Comparison of ENCODE assay signal across 8 cellular contexts in genomic region chr2:55047677-55048299, GRCh38. TPM values are rescaled to one million over a fixed set of nuclear protein-coding genes. Genes with fewer than 3 reads are reported as not detected.
DNase-seq lines count a peak whose midpoint lies in the region; ATAC-seq, FAIRE-seq and TF ChIP-seq lines count a peak whose summit lies in the region.

No MANE protein-coding gene starts in this region.

- DNase-seq in NCI-H82 (lab: John Stamatoyannopoulos, UW) = peak; percentile 57
- DNase-seq in NCI-H82 treated with DMSO at 0.1 percent for 48 hours (lab: John Stamatoyannopoulos, UW; ENCODE audit: unreplicated experiment) = no peak
- peak; percentile 42 to 89 for DNase-seq in NOMO-1 (lab: John Stamatoyannopoulos, UW; ENCODE audit: unreplicated experiment in 2 of 2)
- DNase-seq in GM12878 (ENCODE audit: low read depth, low spot score) = no peak
- peak; percentile 66 for DNase-seq in kidney tubule cell (ENCODE audit: low spot score)
- DNase-seq in superior temporal gyrus (ENCODE audit: extremely low spot score) = peak; percentile 82
- DNase-seq in T1000 (lab: John Stamatoyannopoulos, UW) = no peak

- in situ Hi-C loops in GM12878 (cut with MboI) = no loop called here

- peak overlapping the region; percentile 32 for H3K4me2 ChIP-seq in GM12878 (ENCODE audit: control insufficient read depth, insufficient read depth)

- intact Hi-C loops in GM12878 (cut with micrococcal nuclease; ENCODE audit: unreplicated experiment) = loop anchor here (10.0 kb wide), 2 partner anchors 367 to 473 kb away; partner anchors contain the start of gene CCDC88A

- BruUV-seq in GM12878 (replicated peaks; lab: Mats Ljungman, UMichigan) = no TSS peak

- POLR2A ChIA-PET in GM12878 (lab: Charles Lee) = interaction anchor here (0.5 to 4.2 kb wide), 14 partner anchors 8 to 1044 kb away, joined by 3 to 37 read pairs (median 4); no protein-coding TSS in a partner anchor

- FAIRE-seq in GM12878 (lab: Jason Lieb, UNC) = no peak

- TF ChIP-seq POLR2A in GM12878 (IDR thresholded peaks at IDR 0.05; ENCODE audit: low read depth, low read length) = no peak

- ATAC-seq in GM12878 (peak; percentile 9), HG03442 (IDR thresholded peaks at IDR 0.05; ENCODE audit: unreplicated experiment) (no peak)

- peaks cover 77% of the 10 kb centered on the region for H3K79me2 ChIP-seq in GM12878 (ENCODE audit: control insufficient read depth, insufficient read depth, low read length)

- CTCF ChIA-PET in GM12878 (lab: Yijun Ruan, JAX) = interaction anchor here (0.6 to 7.5 kb wide), 25 partner anchors 8 to 372 kb away, joined by 3 to 146 read pairs (median 6); no protein-coding TSS in a partner anchor

- peak overlapping the region; percentile 85 for H3K4me3 ChIP-seq in GM12878

- 25% methylated on average over 9 of the region's 9 CpGs for WGBS in GM12878 (ENCODE audit: insufficient coverage, insufficient replicate concordance, low lambda C conversion rate, missing lambda C conversion rate)

- no peaks in the 10 kb centered on the region for H3K36me3 ChIP-seq in GM12878 (ENCODE audit: control insufficient read depth in 2 of 2, insufficient read depth in 2 of 2, low read length in 1 of 2)

- H3K27me3 ChIP-seq in GM12878 (replicated peaks in 1 of 2; ENCODE audit: control insufficient read depth in 2 of 2, insufficient read depth in 2 of 2, low read length in 1 of 2) = no peaks in the 10 kb centered on the region

- no peak for TF ChIP-seq RAD21 in GM12878 (IDR thresholded peaks at IDR 0.05; ENCODE audit: insufficient read depth, low read depth, low read length)

- peak overlapping the region; percentile 86 for H3K27ac ChIP-seq in GM12878 (ENCODE audit: control insufficient read depth, insufficient read depth)

- no peaks in the 10 kb centered on the region for H4K20me1 ChIP-seq in GM12878 (ENCODE audit: control insufficient read depth, insufficient read depth)

- TF ChIP-seq EP300 in GM12878 (IDR thresholded peaks at IDR 0.05; ENCODE audit: borderline replicate concordance in 1 of 2, control insufficient read depth in 1 of 2, low read depth in 2 of 2, low read length in 2 of 2) = no peak

- 0 out of 2 replicates have a peak, but pooled peaks cover 5% of the 10 kb centered on the region for H3K4me1 ChIP-seq in GM12878 (ENCODE audit: control insufficient read depth, insufficient read depth, low read length)

- H2AFZ ChIP-seq in GM12878 (ENCODE audit: control insufficient read depth, low read depth, low read length) = no peak overlapping the region

- RAD21 ChIA-PET in GM12878 (lab: Charles Lee; ENCODE audit: unreplicated experiment) = interaction anchor here (0.8 to 5.0 kb wide), 20 partner anchors 10 to 180 kb away, joined by 3 to 107 read pairs (median 6); no protein-coding TSS in a partner anchor

- H3K9ac ChIP-seq in GM12878 (ENCODE audit: control insufficient read depth, insufficient read depth, low read length) = peak overlapping the region; percentile 97

- SMC1A ChIA-PET in GM12878 (lab: Charles Lee; ENCODE audit: uncharacterized antibody, unreplicated experiment) = interaction anchor here (0.6 to 7.5 kb wide), 21 partner anchors 10 to 316 kb away, joined by 3 to 98 read pairs (median 8); no protein-coding TSS in a partner anchor

- TF ChIP-seq CTCF in GM12878 (IDR thresholded peaks at IDR 0.05 in 2 of 3, conservative IDR thresholded peaks at IDR 0.05 in 1 of 3; ENCODE audit: control insufficient read depth in 2 of 3, extremely low read depth in 1 of 3, insufficient read depth in 1 of 3, low read depth in 3 of 3, low read length in 3 of 3) = no peak

- no peaks in the 10 kb centered on the region for H3K9me3 ChIP-seq in GM12878 (replicated peaks; ENCODE audit: control insufficient read depth, insufficient read depth, low read length)

TF ChIP-seq in GM12878, 131 proteins besides CTCF, POLR2A, EP300 and RAD21 (continues in another document):
- no peak for TF ChIP-seq SMARCA5 (IDR thresholded peaks at IDR 0.05)
- no peak for TF ChIP-seq NBN (IDR thresholded peaks at IDR 0.05)
- peak; percentile 51; the same call in 1 of the 2 replicates for TF ChIP-seq SPI1 (IDR thresholded peaks at IDR 0.05; ENCODE audit: borderline replicate concordance, insufficient read depth, low read depth, low read length)
- TF ChIP-seq ZNF384 (IDR thresholded peaks at IDR 0.05; ENCODE audit: borderline replicate concordance, low read depth, low read length) = no peak
- no peak for TF ChIP-seq MTA3 (IDR thresholded peaks at IDR 0.05; ENCODE audit: borderline replicate concordance, low read length)
- TF ChIP-seq WRNIP1 (IDR thresholded peaks at IDR 0.05; ENCODE audit: borderline replicate concordance, low read depth, low read length) = no peak
- TF ChIP-seq ZBED1 (IDR thresholded peaks at IDR 0.05; ENCODE audit: borderline replicate concordance) = 0 out of 2 replicates have a peak, but pooled peaks have one; percentile 24
- no peak for TF ChIP-seq CBX5 (IDR thresholded peaks at IDR 0.05; ENCODE audit: low read depth)
- TF ChIP-seq HDGF (IDR thresholded peaks at IDR 0.05) = no peak
- TF ChIP-seq CREM (IDR thresholded peaks at IDR 0.05; ENCODE audit: low read depth) = no peak
- TF ChIP-seq TBL1XR1 (IDR thresholded peaks at IDR 0.05; ENCODE audit: low read depth, low read length) = no peak
- TF ChIP-seq PAX5 (IDR thresholded peaks at IDR 0.05; ENCODE audit: borderline replicate concordance, low read depth, low read length) = peak; percentile 98
- TF ChIP-seq REST (IDR thresholded peaks at IDR 0.05; ENCODE audit: low read depth, low read length) = no peak
- TF ChIP-seq, protein P1, sequence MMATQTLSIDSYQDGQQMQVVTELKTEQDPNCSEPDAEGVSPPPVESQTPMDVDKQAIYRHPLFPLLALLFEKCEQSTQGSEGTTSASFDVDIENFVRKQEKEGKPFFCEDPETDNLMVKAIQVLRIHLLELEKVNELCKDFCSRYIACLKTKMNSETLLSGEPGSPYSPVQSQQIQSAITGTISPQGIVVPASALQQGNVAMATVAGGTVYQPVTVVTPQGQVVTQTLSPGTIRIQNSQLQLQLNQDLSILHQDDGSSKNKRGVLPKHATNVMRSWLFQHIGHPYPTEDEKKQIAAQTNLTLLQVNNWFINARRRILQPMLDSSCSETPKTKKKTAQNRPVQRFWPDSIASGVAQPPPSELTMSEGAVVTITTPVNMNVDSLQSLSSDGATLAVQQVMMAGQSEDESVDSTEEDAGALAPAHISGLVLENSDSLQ (IDR thresholded peaks at IDR 0.05) = no peak
- TF ChIP-seq SIX5 (IDR thresholded peaks at IDR 0.05; ENCODE audit: low read depth, low read length, severe bottlenecking) = no peak
- peak; percentile 8; the same call in 1 of the 2 replicates for TF ChIP-seq SMC3 (IDR thresholded peaks at IDR 0.05; ENCODE audit: borderline replicate concordance, low read length)
- no peak for TF ChIP-seq SMAD1 (IDR thresholded peaks at IDR 0.05; ENCODE audit: low read depth, partially characterized antibody)
- TF ChIP-seq, protein P2, sequence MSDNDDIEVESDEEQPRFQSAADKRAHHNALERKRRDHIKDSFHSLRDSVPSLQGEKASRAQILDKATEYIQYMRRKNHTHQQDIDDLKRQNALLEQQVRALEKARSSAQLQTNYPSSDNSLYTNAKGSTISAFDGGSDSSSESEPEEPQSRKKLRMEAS (IDR thresholded peaks at IDR 0.05; ENCODE audit: low read depth, low read length) = no peak
- no peak for TF ChIP-seq CHD2 (IDR thresholded peaks at IDR 0.05; ENCODE audit: borderline replicate concordance, low read depth, low read length)

RNA-seq across cellular contexts. Expression of gene RTN4, which starts 2.5 kb away (rescaled TPM):
- 114 and 117 TPM in 2 replicates for total RNA-seq in GM12878 (2013; cell fraction: nucleolus; rRNA removed)
- 55.5 and 56.0 TPM in 2 replicates for total RNA-seq in GM12878 (2014; rRNA removed)
- 65.5 and 69.7 TPM in 2 replicates for total RNA-seq in GM12878 (2014; rRNA removed; fragmentation: Illumina TruSeq; extraction: Trizol)
- 133 TPM in 2 replicates for total RNA-seq in GM12878 (2021)
- polyA plus RNA-seq in GM12878 (2011; ENCODE audit: low read depth) = 56.1 TPM
- 94.3 and 135 TPM in 2 replicates for polyA plus RNA-seq in GM12878 (2011; rRNA removed)
- polyA plus RNA-seq in GM12878 (2011; cell fraction: cytosol; rRNA removed) = 31.6 and 46.1 TPM in 2 replicates
- 43.0 and 55.6 TPM in 2 replicates for polyA plus RNA-seq in GM12878 (2011; cell fraction: nucleus; rRNA removed)
- 94.6 and 95.7 TPM in 2 replicates for polyA plus RNA-seq in GM12878 (2012)
- polyA plus RNA-seq in GM12878 (2014; fragmentation: Illumina TruSeq; extraction: Trizol) = 130 and 166 TPM in 2 replicates
- 100 to 1,000 TPM in 1 of 2 experiments, 10 to 100 TPM in 1; 68.0 to 112 TPM for polyA plus RNA-seq in GM12878 (2014; fragmentation: Nextera tagmentation; extraction: Ambion mirVana)
- 71.2 and 72.6 TPM in 2 replicates for polyA plus RNA-seq in GM12878 (2014; rRNA removed)
- polyA plus RNA-seq in GM12878 (2016; fragmentation: Nextera tagmentation; extraction: Ambion mirVana) = 10 to 100 TPM; 78.4 to 88.1 TPM
- polyA minus RNA-seq in GM12878 (2011; rRNA and poly(A)+ RNA removed) = 50.2 and 64.6 TPM in 2 replicates
- 23.1 and 32.0 TPM in 2 replicates for polyA minus RNA-seq in GM12878 (2011; cell fraction: cytosol; rRNA and poly(A)+ RNA removed)
- polyA minus RNA-seq in GM12878 (2011; cell fraction: nucleus; rRNA and poly(A)+ RNA removed) = 25.6 and 43.1 TPM in 2 replicates

Comparison
In these comparisons a context has a peak if more than half of its experiments do, and no peak if none do; other contexts are left out.
1. DNase-seq: peak in NCI-H82 (single experiment), NOMO-1 (2 of 2), kidney tubule cell (single experiment) and superior temporal gyrus (single experiment); none in NCI-H82 treated with DMSO at 0.1 percent for 48 hours (single experiment), GM12878 (single experiment) and T1000 (single experiment).